1 cellular context compared by ENCODE assay signal in the genomic region with DNA sequence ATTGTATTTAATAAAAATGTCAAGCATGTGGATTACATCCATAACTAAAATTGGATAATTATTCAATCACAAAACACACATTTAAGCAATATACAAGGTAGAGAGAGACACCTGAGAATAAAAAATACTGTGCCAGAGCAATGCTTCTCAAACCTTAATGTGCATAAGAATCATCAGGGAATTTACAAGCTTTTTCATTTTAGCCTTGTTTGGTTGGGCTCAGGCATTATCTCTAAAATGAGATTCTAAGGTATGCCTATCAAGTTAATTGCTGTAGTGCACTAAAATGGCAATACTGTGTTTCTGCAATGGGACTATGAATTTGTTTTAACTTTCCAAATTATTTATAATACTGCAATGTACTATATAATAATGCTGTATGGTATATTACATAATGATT.
TF ChIP-seq lines count a peak whose summit lies in the region.

No MANE protein-coding gene starts in this region.

TF ChIP-seq in IMR-90, 13 proteins besides CTCF, POLR2A, EP300 and RAD21 (continued from another document):
- TF ChIP-seq, protein P1, sequence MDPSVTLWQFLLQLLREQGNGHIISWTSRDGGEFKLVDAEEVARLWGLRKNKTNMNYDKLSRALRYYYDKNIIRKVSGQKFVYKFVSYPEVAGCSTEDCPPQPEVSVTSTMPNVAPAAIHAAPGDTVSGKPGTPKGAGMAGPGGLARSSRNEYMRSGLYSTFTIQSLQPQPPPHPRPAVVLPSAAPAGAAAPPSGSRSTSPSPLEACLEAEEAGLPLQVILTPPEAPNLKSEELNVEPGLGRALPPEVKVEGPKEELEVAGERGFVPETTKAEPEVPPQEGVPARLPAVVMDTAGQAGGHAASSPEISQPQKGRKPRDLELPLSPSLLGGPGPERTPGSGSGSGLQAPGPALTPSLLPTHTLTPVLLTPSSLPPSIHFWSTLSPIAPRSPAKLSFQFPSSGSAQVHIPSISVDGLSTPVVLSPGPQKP (IDR thresholded peaks at IDR 0.05; ENCODE audit: borderline replicate concordance, low read depth, low read length) = no peak
